Comparison of ENCODE assay signal across 21 cellular contexts in genomic region chr11:119229736-119230135, GRCh38. TPM values are rescaled to one million over a fixed set of nuclear protein-coding genes. Genes with fewer than 3 reads are reported as not detected.
DNase-seq lines count a peak whose midpoint lies in the region; ATAC-seq, FAIRE-seq and TF ChIP-seq lines count a peak whose summit lies in the region.
"Had no signal": no experiment of that assay in that cellular context is flagged by ENCODE, and none has a peak within 500 bp of the region (broad histone marks: within the 10 kb centered on the region; RNA-seq: fewer than 3 reads in every experiment).

No MANE protein-coding gene starts in this region.

- peaks cover 8% of the 10 kb centered on the region for H3K36me3 Mint-ChIP-seq in natural killer cell
- peaks cover 7% of the 10 kb centered on the region for H3K36me3 Mint-ChIP-seq in natural killer cell treated with Interleukin-12 subunit alpha and Interleukin-12 subunit beta and Interleukin-15 and Interleukin-18, amount 100 ng/mL, for 72 hours
- peaks cover 37% of the 10 kb centered on the region for H3K36me3 Mint-ChIP-seq in stimulated activated effector memory CD8-positive, alpha-beta T cell treated with anti-CD3 and anti-CD28 coated beads, Interleukin-12 subunit alpha, Interleukin-12 subunit beta, amount 100 ng/mL, for 72 hours

- H3K9me1 ChIP-seq in endothelial cell of umbilical vein (replicated peaks; ENCODE audit: control insufficient read depth, extremely low read depth, insufficient read depth, low read length), result no peaks in the 10 kb centered on the region

- no peak overlapping the region for H3K4me3 Mint-ChIP-seq in natural killer cell
- H3K4me3 Mint-ChIP-seq in natural killer cell treated with Interleukin-12 subunit alpha and Interleukin-12 subunit beta and Interleukin-15 and Interleukin-18, amount 100 ng/mL, for 72 hours, result no peak overlapping the region
- no peak overlapping the region for H3K4me3 Mint-ChIP-seq in stimulated activated effector memory CD8-positive, alpha-beta T cell treated with anti-CD3 and anti-CD28 coated beads, Interleukin-12 subunit alpha, Interleukin-12 subunit beta, amount 100 ng/mL, for 72 hours
- H3K4me3 Mint-ChIP-seq: H9 had no signal

- intact Hi-C loops in natural killer cell (cut with micrococcal nuclease) (loop anchor here (5.0 kb wide), 1 partner anchor 33 kb away; no protein-coding TSS in a partner anchor), endothelial cell of umbilical vein (cut with micrococcal nuclease) (loop anchor here (1.0 to 5.0 kb wide), 2 partner anchors 22 to 33 kb away; no protein-coding TSS in a partner anchor), thyroid gland (cut with DNase I) (no loop called here)

- CTCF ChIA-PET in RWPE1 (lab: Yijun Ruan, JAX) (interaction anchor here (0.6 kb wide), 1 partner anchor 702 kb away, joined by 5 read pairs; no protein-coding TSS in a partner anchor), endothelial cell of umbilical vein (lab: Charles Lee) (interaction anchor here (0.7 to 1.7 kb wide), 5 partner anchors 17 to 162 kb away, joined by 3 to 5 read pairs (median 4); partner anchors contain the start of genes CBL and VPS11)

- dilution Hi-C loops in endothelial cell of umbilical vein (cut with MboI; ENCODE audit: extremely low pct_ligation_motif_present, low sequenced_read_pairs), result no loop called here

- ATAC-seq in natural killer cell (no peak), GM21528 (IDR thresholded peaks at IDR 0.05; ENCODE audit: low FRiP score, unreplicated experiment) (no peak)
- ATAC-seq in natural killer cell treated with Interleukin-12 subunit alpha and Interleukin-12 subunit beta and Interleukin-15 and Interleukin-18, amount 100 ng/mL, for 72 hours, result no peak
- ATAC-seq in stimulated activated effector memory CD8-positive, alpha-beta T cell treated with anti-CD3 and anti-CD28 coated beads, Interleukin-12 subunit alpha, Interleukin-12 subunit beta, amount 100 ng/mL, for 72 hours, result no peak

- H3K36me3 ChIP-seq in endothelial cell of umbilical vein (ENCODE audit: control insufficient read depth in 2 of 2, extremely low read depth in 1 of 2, insufficient read depth in 2 of 2, low read length in 2 of 2) (peaks cover 1 to 8% of the 10 kb centered on the region in 2 experiments), thyroid gland (no peaks in the 10 kb centered on the region)

- no peak overlapping the region for H3K9ac ChIP-seq in endothelial cell of umbilical vein (replicated peaks; ENCODE audit: extremely low read depth, insufficient read depth, low read length)

- H3K79me2 ChIP-seq in endothelial cell of umbilical vein (ENCODE audit: control insufficient read depth, insufficient read depth, low read length), result peaks cover 59% of the 10 kb centered on the region

- H3K27ac ChIP-seq in RWPE1 (no peak overlapping the region; the same call in 1 of the 2 replicates), endothelial cell of umbilical vein (ENCODE audit: insufficient read depth, low read depth, low read length) (peak overlapping the region; percentile 57), thyroid gland (no peak overlapping the region)
- H3K27ac ChIP-seq: SJSA1 had no signal

- TF ChIP-seq CTCF in natural killer cell (IDR thresholded peaks at IDR 0.05), result no peak
- TF ChIP-seq CTCF in RWPE1 (conservative IDR thresholded peaks at IDR 0.05; ENCODE audit: low read depth), result no peak
- TF ChIP-seq CTCF in endothelial cell of umbilical vein (IDR thresholded peaks at IDR 0.05; ENCODE audit: extremely low read depth in 1 of 2, insufficient read depth in 1 of 2, low read depth in 1 of 2, low read length in 2 of 2), result no peak
- TF ChIP-seq CTCF in thyroid gland (IDR thresholded peaks at IDR 0.05), result no peak

- H3K9me3 Mint-ChIP-seq in natural killer cell, result no peaks in the 10 kb centered on the region
- no peaks in the 10 kb centered on the region for H3K9me3 Mint-ChIP-seq in natural killer cell treated with Interleukin-12 subunit alpha and Interleukin-12 subunit beta and Interleukin-15 and Interleukin-18, amount 100 ng/mL, for 72 hours
- no peaks in the 10 kb centered on the region for H3K9me3 Mint-ChIP-seq in stimulated activated effector memory CD8-positive, alpha-beta T cell treated with anti-CD3 and anti-CD28 coated beads, Interleukin-12 subunit alpha, Interleukin-12 subunit beta, amount 100 ng/mL, for 72 hours
- H3K9me3 Mint-ChIP-seq: H9 had no signal

- TF ChIP-seq POLR2A in endothelial cell of umbilical vein (IDR thresholded peaks at IDR 0.05; ENCODE audit: low read depth, low read length) (no peak), thyroid gland (IDR thresholded peaks at IDR 0.05) (no peak)

- H4K20me1 ChIP-seq in endothelial cell of umbilical vein (replicated peaks; ENCODE audit: control insufficient read depth, extremely low read depth, insufficient read depth, low read length), result no peaks in the 10 kb centered on the region

- H3K27ac Mint-ChIP-seq in natural killer cell, result peak overlapping the region; percentile 48 to 79
- H3K27ac Mint-ChIP-seq in natural killer cell treated with Interleukin-12 subunit alpha and Interleukin-12 subunit beta and Interleukin-15 and Interleukin-18, amount 100 ng/mL, for 72 hours, result peak overlapping the region in 1 of 2 donors; percentile 30
- H3K27ac Mint-ChIP-seq in stimulated activated effector memory CD8-positive, alpha-beta T cell treated with anti-CD3 and anti-CD28 coated beads, Interleukin-12 subunit alpha, Interleukin-12 subunit beta, amount 100 ng/mL, for 72 hours, result peak overlapping the region; percentile 75

- no TSS peak for BruUV-seq in endothelial cell of umbilical vein (replicated peaks; lab: Mats Ljungman, UMichigan)

- H3K27me3 ChIP-seq in endothelial cell of umbilical vein (ENCODE audit: control insufficient read depth in 2 of 2, insufficient read depth in 2 of 2, low read length in 2 of 2), result no peaks in the 10 kb centered on the region
- H3K27me3 ChIP-seq in thyroid gland, result no peaks in the 10 kb centered on the region
- H3K27me3 ChIP-seq: BE2C, SJSA1 had no signal

- H3K4me1 Mint-ChIP-seq in natural killer cell, result peaks cover 28 to 36% of the 10 kb centered on the region in 2 donors
- peaks cover 25 to 27% of the 10 kb centered on the region in 2 donors for H3K4me1 Mint-ChIP-seq in natural killer cell treated with Interleukin-12 subunit alpha and Interleukin-12 subunit beta and Interleukin-15 and Interleukin-18, amount 100 ng/mL, for 72 hours (ENCODE audit: low read depth in 2 of 2)
- H3K4me1 Mint-ChIP-seq in stimulated activated effector memory CD8-positive, alpha-beta T cell treated with anti-CD3 and anti-CD28 coated beads, Interleukin-12 subunit alpha, Interleukin-12 subunit beta, amount 100 ng/mL, for 72 hours, result peaks cover 47% of the 10 kb centered on the region

- H2AFZ ChIP-seq in endothelial cell of umbilical vein (ENCODE audit: low read depth, low read length), result no peak overlapping the region
- H2AFZ ChIP-seq: PC-9 had no signal

- WGBS in thyroid gland, 2 donors, result 93 to 95% methylated on average over 4 of the region's 4 CpGs

- POLR2A ChIA-PET in RWPE1 (lab: Yijun Ruan, JAX; ENCODE audit: low non-redundant PET) (no interaction called here), endothelial cell of umbilical vein (lab: Charles Lee) (no interaction called here)

- H3K9me3 ChIP-seq in endothelial cell of umbilical vein (replicated peaks; ENCODE audit: control insufficient read depth, insufficient read depth, low read length) (no peaks in the 10 kb centered on the region), thyroid gland (no peaks in the 10 kb centered on the region)
- H3K9me3 ChIP-seq: BE2C, SJSA1 had no signal

- FAIRE-seq in endothelial cell of umbilical vein (lab: Jason Lieb, UNC), result no peak
- FAIRE-seq: A204.1, G401.6 had no signal

- H3K4me1 ChIP-seq in endothelial cell of umbilical vein (ENCODE audit: control insufficient read depth, extremely low read depth, insufficient read depth, low read length) (peaks cover 17% of the 10 kb centered on the region), thyroid gland (no peaks in the 10 kb centered on the region)
- H3K4me1 ChIP-seq: BE2C, SJSA1 had no signal

- H3K27me3 Mint-ChIP-seq in natural killer cell (ENCODE audit: low read depth in 2 of 2), result no peaks in the 10 kb centered on the region
- H3K27me3 Mint-ChIP-seq in natural killer cell treated with Interleukin-12 subunit alpha and Interleukin-12 subunit beta and Interleukin-15 and Interleukin-18, amount 100 ng/mL, for 72 hours, result no peaks in the 10 kb centered on the region

- DNase-seq in natural killer cell (no peak), RWPE1 (ENCODE audit: low spot score) (peak; percentile 30), endothelial cell of umbilical vein (ENCODE audit: low read depth, low spot score) (no peak), thyroid gland (no peak)
- DNase-seq in natural killer cell treated with Interleukin-12 subunit alpha and Interleukin-12 subunit beta and Interleukin-15 and Interleukin-18, amount 100 ng/mL, for 72 hours (ENCODE audit: low spot score), result no peak
- no peak for DNase-seq in stimulated activated effector memory CD8-positive, alpha-beta T cell treated with anti-CD3 and anti-CD28 coated beads, Interleukin-12 subunit alpha, Interleukin-12 subunit beta, amount 100 ng/mL, for 72 hours (ENCODE audit: low spot score in 2 of 2)
- DNase-seq in stimulated activated CD4-positive, alpha-beta T cell treated with anti-CD3 and anti-CD28 coated beads, Interleukin-2, amount 100 ng/mL, for 48 hours, result no peak
- DNase-seq: BE2C, DMS79, H9, Kasumi-1, NCI-H1092 treated with DMSO at 0.1 percent for 48 hours, NCI-H1694, NCI-H2081 treated with DMSO at 0.1 percent for 48 hours, NCI-H510A treated with DMSO at 0.1 percent for 48 hours, NCI-H82, PC-9 had no signal

- H3K4me3 ChIP-seq in endothelial cell of umbilical vein (replicated peaks in 1 of 3; ENCODE audit: insufficient read depth in 1 of 3, low read depth in 1 of 3, low read length in 3 of 3) (no peak overlapping the region), thyroid gland (replicated peaks in 1 of 3) (no peak overlapping the region)
- H3K4me3 ChIP-seq: PC-9, SJSA1 had no signal

- peak overlapping the region; percentile 34 for H3K4me2 ChIP-seq in endothelial cell of umbilical vein (ENCODE audit: insufficient read depth, low read length)
- H3K4me2 ChIP-seq: PC-9 had no signal

RNA-seq across cellular contexts. Expression of gene CBL, which starts 23.6 kb away (rescaled TPM):
- total RNA-seq in natural killer cell, result 10 to 100 TPM; 29.0 to 32.5 (median 30.1) TPM
- 10 to 100 TPM; 29.1 to 50.5 TPM for total RNA-seq in natural killer cell treated with Interleukin-12 subunit alpha and Interleukin-12 subunit beta and Interleukin-15 and Interleukin-18, amount 100 ng/mL, for 72 hours
- total RNA-seq in endothelial cell of umbilical vein, result 40.1 and 41.5 TPM in 2 replicates
- 12.5 and 15.5 TPM in 2 replicates for polyA plus RNA-seq in endothelial cell of umbilical vein
- polyA plus RNA-seq in endothelial cell of umbilical vein (2011; cell fraction: cytosol; rRNA removed), result 15.3 and 16.3 TPM in 2 replicates
- 26.4 and 30.7 TPM in 2 replicates for polyA plus RNA-seq in endothelial cell of umbilical vein (2011; cell fraction: nucleus; rRNA removed)
- 16.8 and 19.8 TPM in 2 replicates for polyA plus RNA-seq in endothelial cell of umbilical vein (2012)
- 31.4 and 34.9 TPM in 2 replicates for polyA minus RNA-seq in endothelial cell of umbilical vein
- polyA minus RNA-seq in endothelial cell of umbilical vein (2011; cell fraction: cytosol; rRNA and poly(A)+ RNA removed), result 7.5 TPM
- polyA minus RNA-seq in endothelial cell of umbilical vein (2011; cell fraction: nucleus; rRNA and poly(A)+ RNA removed), result 19.9 and 29.0 TPM in 2 replicates
- total RNA-seq in thyroid gland, result 10 to 100 TPM in 3 of 4 donors, 1 to 10 TPM in 1; 9.4 to 14.5 (median 13.9) TPM

RNA-seq across cellular contexts. Expression of gene NHERF4, which starts 44.5 kb away (rescaled TPM):
- under 1 TPM; 0.33 to 0.48 (median 0.40) TPM for total RNA-seq in natural killer cell
- under 1 TPM in 1 of 2 donors, not detected in 1; 0.64 TPM for total RNA-seq in natural killer cell treated with Interleukin-12 subunit alpha and Interleukin-12 subunit beta and Interleukin-15 and Interleukin-18, amount 100 ng/mL, for 72 hours
- total RNA-seq in endothelial cell of umbilical vein, result not detected in 2 replicates
- not detected in 2 replicates for polyA plus RNA-seq in endothelial cell of umbilical vein
- polyA plus RNA-seq in endothelial cell of umbilical vein (2011; cell fraction: cytosol; rRNA removed), result not detected in 2 replicates
- polyA plus RNA-seq in endothelial cell of umbilical vein (2011; cell fraction: nucleus; rRNA removed), result not detected in 2 replicates
- not detected in 2 replicates for polyA plus RNA-seq in endothelial cell of umbilical vein (2012)
- 0.57 TPM in 1 of 2 replicates, not detected in the other for polyA minus RNA-seq in endothelial cell of umbilical vein
- polyA minus RNA-seq in endothelial cell of umbilical vein (2011; cell fraction: cytosol; rRNA and poly(A)+ RNA removed), result not detected
- not detected in 2 replicates for polyA minus RNA-seq in endothelial cell of umbilical vein (2011; cell fraction: nucleus; rRNA and poly(A)+ RNA removed)
- not detected for total RNA-seq in thyroid gland
- total RNA-seq: PC-9, SJSA1 had no signal
